Comparison of ENCODE assay signal across 23 cellular contexts in the genomic region with DNA sequence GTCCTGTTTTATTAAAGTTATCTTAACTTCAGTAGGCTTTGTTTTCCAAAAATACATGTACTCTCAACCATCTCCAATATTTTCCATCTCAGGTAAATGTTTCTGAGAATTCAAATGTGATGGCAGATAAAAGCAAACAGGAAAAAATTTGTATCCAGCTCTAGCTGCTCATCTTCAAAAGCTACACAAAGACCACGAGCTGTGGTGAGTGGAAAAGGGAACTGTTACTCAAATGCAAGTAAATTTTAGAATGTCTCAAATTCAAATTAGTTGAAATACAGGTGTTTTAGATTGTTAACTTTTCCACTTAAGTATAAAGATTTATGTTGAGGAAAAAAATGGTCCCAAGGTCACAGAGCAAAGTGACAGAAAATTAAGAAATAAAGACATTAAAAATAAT.
DNase-seq lines count a peak whose midpoint lies in the region; ATAC-seq and TF ChIP-seq lines count a peak whose summit lies in the region.
"Had no signal": no experiment of that assay in that cellular context is flagged by ENCODE, and none has a peak within 500 bp of the region (broad histone marks: within the 10 kb centered on the region; RNA-seq: fewer than 3 reads in every experiment).

No MANE protein-coding gene starts in this region.

- no peak for ATAC-seq in CD4-positive, CD25-positive, alpha-beta regulatory T cell (ENCODE audit: low read depth in 2 of 2)
- ATAC-seq in T-helper 17 cell (no peak), naive B cell (ENCODE audit: low read depth in 2 of 2) (peak; percentile 27 to 44), HG02763 (IDR thresholded peaks at IDR 0.05; ENCODE audit: unreplicated experiment) (no peak)
- ATAC-seq: body of pancreas, upper lobe of right lung had no signal

- DNase-seq in T-helper 1 cell: no peak
- DNase-seq in CD4-positive, CD25-positive, alpha-beta regulatory T cell: no peak
- DNase-seq in T-helper 17 cell: no peak
- peak; percentile 15 for DNase-seq in naive B cell
- DNase-seq in substantia nigra (lab: John Stamatoyannopoulos, UW): no peak
- no peak for DNase-seq in suprapubic skin (ENCODE audit: low spot score in 2 of 2)
- DNase-seq: 8988T; activated CD4-positive, CD25-positive, alpha-beta regulatory T cell; body of pancreas; DND-41; esophagus squamous epithelium; mesenchymal stem cell; MM.1S; NCI-H187; NCI-H2227 treated with DMSO at 0.1 percent for 48 hours; NCI-H748 treated with DMSO at 0.1 percent for 48 hours; PC-3; SHP77 treated with DMSO at 0.1 percent for 48 hours; small intestine; stimulated activated CD4-positive, alpha-beta T cell treated with anti-CD3 and anti-CD28 coated beads, Interleukin-2, amount 100 ng/mL, for 48 hours; upper lobe of right lung had no signal

- peak overlapping the region; percentile 53 for H3K4me3 Mint-ChIP-seq in T-helper 1 cell treated with Interleukin-12 subunit alpha and Interleukin-12 subunit beta and Interleukin-4 antibody, amounts not matched to agents 30 μg/mL and 1 μg/mL, for 36 hours
- H3K4me3 Mint-ChIP-seq in CD4-positive, CD25-positive, alpha-beta regulatory T cell: peak overlapping the region in 1 of 4 donors; percentile 29
- H3K4me3 Mint-ChIP-seq in T-helper 17 cell (peak overlapping the region; percentile 15), naive B cell (peak overlapping the region; percentile 67 to 86 (median 74))

- H3K27ac Mint-ChIP-seq in T-helper 1 cell treated with Interleukin-12 subunit alpha and Interleukin-12 subunit beta and Interleukin-4 antibody, amounts not matched to agents 30 μg/mL and 1 μg/mL, for 36 hours: peak overlapping the region; percentile 77
- peak overlapping the region; percentile 30 to 88 (median 76) for H3K27ac Mint-ChIP-seq in CD4-positive, CD25-positive, alpha-beta regulatory T cell
- H3K27ac Mint-ChIP-seq in T-helper 17 cell: no peak overlapping the region
- peak overlapping the region; percentile 81 to 98 (median 93) for H3K27ac Mint-ChIP-seq in naive B cell

- peaks cover 13% of the 10 kb centered on the region for H3K36me3 Mint-ChIP-seq in T-helper 1 cell treated with Interleukin-12 subunit alpha and Interleukin-12 subunit beta and Interleukin-4 antibody, amounts not matched to agents 30 μg/mL and 1 μg/mL, for 36 hours (ENCODE audit: low read depth)
- peaks cover 5% of the 10 kb centered on the region for H3K36me3 Mint-ChIP-seq in CD4-positive, CD25-positive, alpha-beta regulatory T cell
- peaks cover 2% of the 10 kb centered on the region for H3K36me3 Mint-ChIP-seq in T-helper 17 cell (ENCODE audit: low read depth)
- peaks cover 7 to 8% of the 10 kb centered on the region in 2 donors for H3K36me3 Mint-ChIP-seq in naive B cell

- no peak for TF ChIP-seq EP300 in suprapubic skin (IDR thresholded peaks at IDR 0.05)

- no peak overlapping the region for H3K4me3 ChIP-seq in CD4-positive, CD25-positive, alpha-beta regulatory T cell (ENCODE audit: low read depth, low read length)
- no peak overlapping the region for H3K4me3 ChIP-seq in suprapubic skin
- H3K4me3 ChIP-seq: body of pancreas, esophagus squamous epithelium, upper lobe of right lung had no signal

- no peaks in the 10 kb centered on the region for H3K27me3 Mint-ChIP-seq in T-helper 1 cell treated with Interleukin-12 subunit alpha and Interleukin-12 subunit beta and Interleukin-4 antibody, amounts not matched to agents 30 μg/mL and 1 μg/mL, for 36 hours (ENCODE audit: low read depth)
- H3K27me3 Mint-ChIP-seq in CD4-positive, CD25-positive, alpha-beta regulatory T cell: no peaks in the 10 kb centered on the region
- H3K27me3 Mint-ChIP-seq in T-helper 17 cell: no peaks in the 10 kb centered on the region
- no peaks in the 10 kb centered on the region for H3K27me3 Mint-ChIP-seq in naive B cell

- H3K9me3 ChIP-seq in CD4-positive, CD25-positive, alpha-beta regulatory T cell (ENCODE audit: control insufficient read depth in 2 of 2, low read length in 2 of 2): no peaks in the 10 kb centered on the region
- no peaks in the 10 kb centered on the region for H3K9me3 ChIP-seq in T-helper 17 cell (ENCODE audit: control insufficient read depth, low read length, poor library complexity, severe bottlenecking)
- no peaks in the 10 kb centered on the region for H3K9me3 ChIP-seq in suprapubic skin
- H3K9me3 ChIP-seq: body of pancreas, esophagus squamous epithelium, upper lobe of right lung had no signal

- no peaks in the 10 kb centered on the region for H3K27me3 ChIP-seq in CD4-positive, CD25-positive, alpha-beta regulatory T cell (ENCODE audit: control insufficient read depth, insufficient read depth, low read length)
- no peaks in the 10 kb centered on the region for H3K27me3 ChIP-seq in suprapubic skin
- H3K27me3 ChIP-seq: body of pancreas, esophagus squamous epithelium, upper lobe of right lung had no signal

- no peaks in the 10 kb centered on the region for H3K36me3 ChIP-seq in CD4-positive, CD25-positive, alpha-beta regulatory T cell (ENCODE audit: control insufficient read depth, insufficient read depth, low read length)
- H3K36me3 ChIP-seq in suprapubic skin: no peaks in the 10 kb centered on the region
- H3K36me3 ChIP-seq: upper lobe of right lung had no signal

- no peak for TF ChIP-seq CTCF in suprapubic skin (IDR thresholded peaks at IDR 0.05)

- H3K9me3 Mint-ChIP-seq in T-helper 1 cell treated with Interleukin-12 subunit alpha and Interleukin-12 subunit beta and Interleukin-4 antibody, amounts not matched to agents 30 μg/mL and 1 μg/mL, for 36 hours: no peaks in the 10 kb centered on the region
- no peaks in the 10 kb centered on the region for H3K9me3 Mint-ChIP-seq in CD4-positive, CD25-positive, alpha-beta regulatory T cell
- H3K9me3 Mint-ChIP-seq in naive B cell: no peaks in the 10 kb centered on the region

- peaks cover 31% of the 10 kb centered on the region for H3K4me1 Mint-ChIP-seq in T-helper 1 cell treated with Interleukin-12 subunit alpha and Interleukin-12 subunit beta and Interleukin-4 antibody, amounts not matched to agents 30 μg/mL and 1 μg/mL, for 36 hours (ENCODE audit: low read depth)
- peaks cover 12 to 30% (median 15%) of the 10 kb centered on the region in 4 donors for H3K4me1 Mint-ChIP-seq in CD4-positive, CD25-positive, alpha-beta regulatory T cell
- peaks cover 6% of the 10 kb centered on the region for H3K4me1 Mint-ChIP-seq in T-helper 17 cell
- peaks cover 41 to 62% (median 49%) of the 10 kb centered on the region in 3 donors for H3K4me1 Mint-ChIP-seq in naive B cell

- H3K4me1 ChIP-seq in CD4-positive, CD25-positive, alpha-beta regulatory T cell (ENCODE audit: control insufficient read depth, insufficient read depth, low read length, poor library complexity, severe bottlenecking): peaks cover 14% of the 10 kb centered on the region
- peaks cover 3% of the 10 kb centered on the region for H3K4me1 ChIP-seq in suprapubic skin
- H3K4me1 ChIP-seq: body of pancreas, upper lobe of right lung had no signal

- no peak for TF ChIP-seq POLR2A in suprapubic skin (IDR thresholded peaks at IDR 0.05)

- WGBS in suprapubic skin: 87% methylated on average over 1 of the region's 1 CpG

- no peak overlapping the region for H3K27ac ChIP-seq in CD4-positive, CD25-positive, alpha-beta regulatory T cell (ENCODE audit: insufficient read depth, low read length, poor library complexity, severe bottlenecking)
- H3K27ac ChIP-seq in substantia nigra (ENCODE audit: low read depth, low read length, poor library complexity, severe bottlenecking) (no peak overlapping the region), suprapubic skin (no peak overlapping the region)
- H3K27ac ChIP-seq: esophagus squamous epithelium, upper lobe of right lung had no signal

Comparison
In these comparisons a context has a peak if more than half of its experiments do, and no peak if none do; other contexts are left out.
1. ATAC-seq: peak in naive B cell (2 of 2); none in CD4-positive, CD25-positive, alpha-beta regulatory T cell (0 of 2), T-helper 17 cell (single experiment) and HG02763 (single experiment).